In the genomic region with DNA sequence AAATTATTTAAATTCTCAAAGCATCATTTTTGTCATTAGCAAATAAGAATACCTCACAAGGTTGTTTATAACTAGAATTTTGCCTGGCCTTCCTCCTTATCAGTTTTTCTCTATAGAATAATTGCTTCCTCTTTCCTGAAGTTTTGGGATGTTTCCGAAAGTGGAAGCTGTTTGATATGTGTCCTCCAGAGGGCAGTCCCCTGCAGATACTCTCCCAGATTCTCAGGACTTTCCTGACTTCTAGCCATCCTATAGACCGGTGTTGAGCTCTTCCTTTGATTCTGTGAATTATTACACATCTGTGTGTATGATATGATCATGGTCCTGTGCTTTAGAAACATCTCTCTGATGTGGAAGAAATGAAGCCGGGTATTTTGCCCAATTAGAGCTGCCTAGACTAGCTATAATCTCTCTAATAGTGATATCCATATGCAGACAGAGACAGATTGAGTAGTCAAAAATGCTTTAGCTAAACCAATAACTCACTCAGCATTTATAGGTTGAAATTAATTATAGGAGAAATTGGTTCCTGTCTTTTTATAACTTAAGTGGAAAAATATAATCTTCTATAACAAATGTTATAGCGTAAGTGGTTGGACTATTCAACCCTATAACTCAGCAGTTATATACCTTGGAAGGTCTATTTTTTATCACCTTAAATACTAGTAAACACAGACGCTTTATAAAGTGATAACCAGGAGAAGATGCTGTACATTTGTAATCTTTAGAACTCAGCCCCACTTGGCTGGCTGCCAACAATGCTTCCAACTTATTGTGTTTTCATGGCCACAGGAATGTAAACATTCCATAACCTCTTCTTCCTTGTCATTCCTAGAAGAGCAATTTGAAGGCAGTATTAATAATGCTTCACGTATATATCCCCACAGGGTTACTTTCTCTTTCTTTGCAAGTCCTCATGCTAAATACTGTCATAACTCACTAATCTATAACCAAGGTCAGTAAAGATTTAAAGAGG, we compare ENCODE assay signal across 8 cellular contexts.
DNase-seq lines count a peak whose midpoint lies in the region; ATAC-seq and TF ChIP-seq lines count a peak whose summit lies in the region.

No MANE protein-coding gene starts in this region.

- no peak overlapping the region for H3K27ac Mint-ChIP-seq in CD4-positive, alpha-beta T cell

- no peak for ATAC-seq in HG03432 (IDR thresholded peaks at IDR 0.05; ENCODE audit: unreplicated experiment)
- no peak for ATAC-seq in CD4-positive, alpha-beta T cell (ENCODE audit: poor library complexity)
- ATAC-seq in GM19463 (IDR thresholded peaks at IDR 0.05; ENCODE audit: unreplicated experiment), result no peak
- ATAC-seq in HG02973 (IDR thresholded peaks at IDR 0.05; ENCODE audit: unreplicated experiment), result no peak

- H3K27ac ChIP-seq in CD4-positive, alpha-beta T cell (ENCODE audit: low read depth, low read length), result no peak overlapping the region

- H3K27me3 ChIP-seq in CD4-positive, alpha-beta T cell (ENCODE audit: control insufficient read depth, insufficient read depth, low read length), result no peaks in the 10 kb centered on the region

- H3K4me3 ChIP-seq in AG04449 (ENCODE audit: low read depth, low read length), result no peak overlapping the region

- peaks cover 38% of the 10 kb centered on the region for H3K27me3 Mint-ChIP-seq in CD4-positive, alpha-beta T cell

- POLR2A ChIA-PET in AG04449 (lab: Yijun Ruan, JAX), result no interaction called here
- POLR2A ChIA-PET in CD4-positive, alpha-beta T cell (lab: Charles Lee), result no interaction called here

- CTCF ChIA-PET in AG04449 (lab: Yijun Ruan, JAX), result interaction anchor here (0.5 to 4.5 kb wide), 51 partner anchors 8 to 302 kb away, joined by 3 to 133 read pairs (median 5); partner anchors contain the start of gene RXFP2
- CTCF ChIA-PET in CD4-positive, alpha-beta T cell (lab: Charles Lee), result interaction anchor here (1.5 kb wide), 1 partner anchor 16 kb away, joined by 3 read pairs; no protein-coding TSS in a partner anchor

- no peaks in the 10 kb centered on the region for H3K4me1 Mint-ChIP-seq in CD4-positive, alpha-beta T cell (ENCODE audit: low read depth)

- no peaks in the 10 kb centered on the region for H3K9me3 Mint-ChIP-seq in CD4-positive, alpha-beta T cell

- H3K36me3 Mint-ChIP-seq in CD4-positive, alpha-beta T cell (ENCODE audit: low read depth), result no peaks in the 10 kb centered on the region

- DNase-seq in AG04449 (ENCODE audit: low read depth, low spot score), result no peak
- peak; percentile 1 for DNase-seq in HPDE6-E6E7 (ENCODE audit: extremely low spot score)
- peak; percentile 58 for DNase-seq in SW480 (ENCODE audit: low spot score)
- peak; percentile 24 for DNase-seq in hepatic stellate cell (ENCODE audit: low spot score)
- no peak for DNase-seq in CD4-positive, alpha-beta T cell

- H3K9me3 ChIP-seq in CD4-positive, alpha-beta T cell (ENCODE audit: control insufficient read depth, low read length), result no peaks in the 10 kb centered on the region

- no peak overlapping the region for H3K4me3 Mint-ChIP-seq in CD4-positive, alpha-beta T cell

- intact Hi-C loops in CD4-positive, alpha-beta T cell (cut with DNase I, micrococcal nuclease), result no loop called here

- peak; percentile 61 for TF ChIP-seq CTCF in AG04449 (IDR thresholded peaks at IDR 0.05; ENCODE audit: insufficient read depth, low read length, missing control alignments)
- no peak for TF ChIP-seq CTCF in CD4-positive, alpha-beta T cell (IDR thresholded peaks at IDR 0.05)

Comparison
In these comparisons a context has a peak if more than half of its experiments do, and no peak if none do; other contexts are left out.
1. DNase-seq: peak in HPDE6-E6E7 (single experiment), SW480 (single experiment) and hepatic stellate cell (single experiment); none in AG04449 (single experiment) and CD4-positive, alpha-beta T cell (0 of 10).